8 cellular contexts compared by ENCODE assay signal in genomic region chr6:43951063-43951755, GRCh38.
DNase-seq lines count a peak whose midpoint lies in the region; ATAC-seq and TF ChIP-seq lines count a peak whose summit lies in the region.

No MANE protein-coding gene starts in this region.

- ATAC-seq in GM21717 (IDR thresholded peaks at IDR 0.05; ENCODE audit: unreplicated experiment), result no peak
- no peak for ATAC-seq in HG03469 (IDR thresholded peaks at IDR 0.05; ENCODE audit: unreplicated experiment)

- no peaks in the 10 kb centered on the region for H3K36me3 ChIP-seq in SJSA1

- CTCF ChIA-PET in AG04449 (lab: Yijun Ruan, JAX), result interaction anchor here (0.8 to 11.9 kb wide), 17 partner anchors 9 to 227 kb away, joined by 3 to 99 read pairs (median 4); partner anchors contain the start of gene VEGFA

- H3K4me1 ChIP-seq in SJSA1 (replicated peaks), result peaks cover 61% of the 10 kb centered on the region

- peaks cover 9% of the 10 kb centered on the region for H3K4me1 Mint-ChIP-seq in progenitor cell of endocrine pancreas (ENCODE audit: low read depth)

- DNase-seq in AG04449 (ENCODE audit: low read depth, low spot score), result no peak
- DNase-seq in GM20000 (ENCODE audit: low spot score), result peak; percentile 35
- peak; percentile 74 to 75 for DNase-seq in SJSA1 (ENCODE audit: low read depth in 1 of 2, low spot score in 2 of 2)
- peak; percentile 50 to 83 for DNase-seq in foreskin fibroblast
- DNase-seq in progenitor cell of endocrine pancreas (ENCODE audit: low spot score, unreplicated experiment), result peak; percentile 59
- no peak for DNase-seq in GM13976 (ENCODE audit: low spot score)

- POLR2A ChIA-PET in AG04449 (lab: Yijun Ruan, JAX), result interaction anchor here (0.5 kb wide), 1 partner anchor 169 kb away, joined by 3 read pairs; no protein-coding TSS in a partner anchor

- peak; percentile 63 for TF ChIP-seq CTCF in AG04449 (IDR thresholded peaks at IDR 0.05; ENCODE audit: insufficient read depth, low read length, missing control alignments)
- no peak for TF ChIP-seq CTCF in GM20000 (IDR thresholded peaks at IDR 0.05; ENCODE audit: extremely low read depth, missing control alignments)
- TF ChIP-seq CTCF in foreskin fibroblast (IDR thresholded peaks at IDR 0.05; ENCODE audit: low read depth, low read length), result peak; percentile 43
- peak; percentile 78 for TF ChIP-seq CTCF in progenitor cell of endocrine pancreas (IDR thresholded peaks at IDR 0.05; ENCODE audit: unreplicated experiment)
- TF ChIP-seq CTCF in GM13976 (IDR thresholded peaks at IDR 0.05; ENCODE audit: borderline replicate concordance, control extremely low read depth, extremely low read depth, insufficient read depth, missing control alignments), result no peak

- no peaks in the 10 kb centered on the region for H3K36me3 Mint-ChIP-seq in progenitor cell of endocrine pancreas (ENCODE audit: insufficient read depth)

- H3K4me3 ChIP-seq in AG04449 (ENCODE audit: low read depth, low read length) (no peak overlapping the region), SJSA1 (no peak overlapping the region), foreskin fibroblast (ENCODE audit: low read depth in 1 of 2, low read length in 2 of 2) (no peak overlapping the region)

- in situ Hi-C loops in GM13976 (cut with MboI; ENCODE audit: low sequenced_read_pairs, unreplicated experiment), result no loop called here

- no peaks in the 10 kb centered on the region for H3K9me3 ChIP-seq in SJSA1 (replicated peaks)

- no peak overlapping the region for H3K4me3 Mint-ChIP-seq in progenitor cell of endocrine pancreas (ENCODE audit: low read depth)

- H3K27me3 ChIP-seq in SJSA1 (replicated peaks), result no peaks in the 10 kb centered on the region

- no peaks in the 10 kb centered on the region for H3K27me3 Mint-ChIP-seq in progenitor cell of endocrine pancreas

- H3K27ac ChIP-seq in SJSA1, result peak overlapping the region; percentile 63

- peaks cover 1% of the 10 kb centered on the region for H3K9me3 Mint-ChIP-seq in progenitor cell of endocrine pancreas (ENCODE audit: low read depth)

- H3K27ac Mint-ChIP-seq in progenitor cell of endocrine pancreas, result no peak overlapping the region

Comparison
In these comparisons a context has a peak if more than half of its experiments do, and no peak if none do; other contexts are left out.
1. DNase-seq: peak in GM20000 (single experiment), SJSA1 (2 of 2), foreskin fibroblast (2 of 2) and progenitor cell of endocrine pancreas (single experiment); none in AG04449 (single experiment) and GM13976 (single experiment).
2. CTCF ChIP-seq: peak in AG04449 (single experiment), foreskin fibroblast (single experiment) and progenitor cell of endocrine pancreas (single experiment); none in GM20000 (single experiment) and GM13976 (single experiment).